Comparison of ENCODE assay signal across 9 cellular contexts in the genomic region with DNA sequence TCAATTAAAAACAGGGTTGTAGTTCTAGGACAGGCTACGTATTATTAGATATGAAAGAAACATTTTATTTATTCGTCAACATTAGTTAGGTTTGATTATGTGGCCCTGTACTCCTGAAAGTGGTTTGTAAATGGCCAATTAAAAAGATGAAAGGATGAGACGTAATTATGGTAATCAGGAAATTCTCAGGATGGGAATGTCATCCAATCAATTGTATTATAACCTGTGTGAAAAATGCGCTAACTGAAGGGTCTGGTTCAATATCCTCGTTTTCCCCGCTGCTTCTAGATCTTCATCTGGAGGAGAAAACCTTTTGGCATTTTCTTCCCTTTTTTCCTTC. TPM values are rescaled to one million over a fixed set of nuclear protein-coding genes. Genes with fewer than 3 reads are reported as not detected.
A peak's percentile ranks its signal among the peaks of the same experiment; 100 is the strongest.
DNase-seq lines count a peak whose midpoint lies in the region; ATAC-seq and TF ChIP-seq lines count a peak whose summit lies in the region.
"Had no signal": no experiment of that assay in that cellular context is flagged by ENCODE, and none has a peak within 500 bp of the region (broad histone marks: within the 10 kb centered on the region; RNA-seq: fewer than 3 reads in every experiment).

No MANE protein-coding gene starts in this region.

- CTCF ChIA-PET in mammary epithelial cell (lab: Charles Lee; ENCODE audit: low non-redundant PET): no interaction called here

- H4K91ac ChIP-seq in neuronal stem cell (ENCODE audit: low read depth, low read length, poor library complexity): no peak overlapping the region

- peaks cover 39% of the 10 kb centered on the region for H3K36me3 ChIP-seq in Karpas-422 (ENCODE audit: insufficient read depth, low read length)
- H3K36me3 ChIP-seq in mammary epithelial cell (ENCODE audit: insufficient read depth, low read length): peaks cover 27% of the 10 kb centered on the region
- peaks cover 15 to 41% of the 10 kb centered on the region in 2 donors for H3K36me3 ChIP-seq in neuronal stem cell (replicated peaks in 1 of 2; ENCODE audit: control insufficient read depth in 2 of 2, insufficient read depth in 2 of 2, low read length in 2 of 2)

- H3K9ac ChIP-seq in Karpas-422 (ENCODE audit: low read length) (no peak overlapping the region; the same call in 1 of the 2 replicates), mammary epithelial cell (ENCODE audit: insufficient read depth, low read length) (no peak overlapping the region), neuronal stem cell (ENCODE audit: low read depth, low read length, poor library complexity) (no peak overlapping the region)

- H3K4me2 ChIP-seq in Karpas-422 (ENCODE audit: low read depth, low read length, poor library complexity, severe bottlenecking) (peak overlapping the region; percentile 79), mammary epithelial cell (ENCODE audit: insufficient read depth, low read depth, low read length) (no peak overlapping the region), neuronal stem cell (ENCODE audit: insufficient read depth, low read length, poor library complexity, severe bottlenecking) (no peak overlapping the region)

- no peak overlapping the region for H3K23ac ChIP-seq in neuronal stem cell (ENCODE audit: low read depth, low read length, poor library complexity)

- no TSS peak for BruUV-seq in mammary epithelial cell (replicated peaks; lab: Mats Ljungman, UMichigan)

- no peak for ATAC-seq in GM18909 (IDR thresholded peaks at IDR 0.05; ENCODE audit: poor library complexity, unreplicated experiment)

- H2BK120ac ChIP-seq in neuronal stem cell (ENCODE audit: low read depth, low read length): no peak overlapping the region

- H3K9me3 ChIP-seq in Karpas-422 (ENCODE audit: low read length) (no peaks in the 10 kb centered on the region), mammary epithelial cell (replicated peaks; ENCODE audit: insufficient read depth, low read length) (no peaks in the 10 kb centered on the region), neuronal stem cell (replicated peaks in 1 of 2; ENCODE audit: control insufficient read depth in 2 of 2, insufficient read depth in 1 of 2, low read depth in 1 of 2, low read length in 2 of 2) (no peaks in the 10 kb centered on the region)
- H3K9me3 ChIP-seq: pancreas had no signal

- no peak overlapping the region for H3K27ac Mint-ChIP-seq in T-helper 2 cell treated with Interferon-gamma antibody and Interleukin-4, amounts not matched to agents 5 μg/mL and 100 μg/mL, for 36 hours
- no peak overlapping the region for H3K27ac Mint-ChIP-seq in chondrocyte (ENCODE audit: unreplicated experiment)

- peaks cover 8% of the 10 kb centered on the region for H3K27me3 Mint-ChIP-seq in T-helper 2 cell treated with Interferon-gamma antibody and Interleukin-4, amounts not matched to agents 5 μg/mL and 100 μg/mL, for 36 hours (ENCODE audit: low read depth)
- H3K27me3 Mint-ChIP-seq in chondrocyte (ENCODE audit: low read depth): no peaks in the 10 kb centered on the region

- H3K79me2 ChIP-seq in Karpas-422 (ENCODE audit: low read length): peaks cover 21% of the 10 kb centered on the region
- H3K79me2 ChIP-seq in mammary epithelial cell (ENCODE audit: insufficient read depth, low read length): peaks cover 38% of the 10 kb centered on the region

- peak overlapping the region; percentile 99 for H3K4me3 ChIP-seq in Karpas-422 (ENCODE audit: low read length)
- no peak overlapping the region for H3K4me3 ChIP-seq in mammary epithelial cell (replicated peaks in 1 of 3; ENCODE audit: insufficient read depth in 1 of 3, low read depth in 2 of 3, low read length in 3 of 3)
- H3K4me3 ChIP-seq in neuronal stem cell (ENCODE audit: low read length in 2 of 2): no peak overlapping the region

- H2BK12ac ChIP-seq in neuronal stem cell (ENCODE audit: low read length): no peak overlapping the region

- H3K4me1 Mint-ChIP-seq in T-helper 2 cell treated with Interferon-gamma antibody and Interleukin-4, amounts not matched to agents 5 μg/mL and 100 μg/mL, for 36 hours (ENCODE audit: low read depth): peaks cover 37% of the 10 kb centered on the region
- peaks cover 40% of the 10 kb centered on the region for H3K4me1 Mint-ChIP-seq in chondrocyte (ENCODE audit: low read depth)

- H3K36me3 Mint-ChIP-seq in T-helper 2 cell treated with Interferon-gamma antibody and Interleukin-4, amounts not matched to agents 5 μg/mL and 100 μg/mL, for 36 hours (ENCODE audit: low read depth): peaks cover 44% of the 10 kb centered on the region
- H3K36me3 Mint-ChIP-seq in chondrocyte (ENCODE audit: low read depth): peaks cover 28% of the 10 kb centered on the region

- H2AK5ac ChIP-seq in neuronal stem cell (ENCODE audit: low read depth, low read length): no peak overlapping the region

- no peak overlapping the region for H3K4ac ChIP-seq in neuronal stem cell (ENCODE audit: low read length)

- no peak overlapping the region for H3K14ac ChIP-seq in neuronal stem cell (ENCODE audit: low read length)

- H3K18ac ChIP-seq in neuronal stem cell (ENCODE audit: low read length): no peak overlapping the region

- no peaks in the 10 kb centered on the region for H3K79me1 ChIP-seq in neuronal stem cell (ENCODE audit: low read depth, low read length)

- no peak overlapping the region for H4K8ac ChIP-seq in neuronal stem cell (ENCODE audit: low read depth, low read length)

- H2AFZ ChIP-seq in Karpas-422 (ENCODE audit: low read length) (peak overlapping the region; percentile 65; the same call in 1 of the 2 replicates), mammary epithelial cell (ENCODE audit: low read depth, low read length) (peak overlapping the region; percentile 57), neuronal stem cell (ENCODE audit: low read length) (peak overlapping the region; percentile 62)

- H2BK15ac ChIP-seq in neuronal stem cell (ENCODE audit: low read length): no peak overlapping the region

- 47% methylated on average over 6 of the region's 6 CpGs for WGBS in mammary epithelial cell (ENCODE audit: low coverage, missing lambda C conversion rate)
- WGBS in neuronal stem cell (ENCODE audit: extremely low coverage in 2 of 2, insufficient read length in 2 of 2, insufficient replicate concordance in 1 of 2), 2 donors: no CpG with 5 or more reads among the region's 6 CpGs

- H4K20me1 ChIP-seq in Karpas-422 (ENCODE audit: insufficient read depth, low read depth, low read length): peaks cover 32% of the 10 kb centered on the region; the same call in 1 of the 2 replicates
- no peaks in the 10 kb centered on the region for H4K20me1 ChIP-seq in mammary epithelial cell (ENCODE audit: insufficient read depth, low read length)

- no peaks in the 10 kb centered on the region for H3K27me3 ChIP-seq in Karpas-422 (ENCODE audit: low read length)
- no peaks in the 10 kb centered on the region for H3K27me3 ChIP-seq in mammary epithelial cell (ENCODE audit: insufficient read depth, low read length)
- peaks cover 0 to 28% (median 0%) of the 10 kb centered on the region in 3 experiments for H3K27me3 ChIP-seq in neuronal stem cell (ENCODE audit: control insufficient read depth in 3 of 3, insufficient read depth in 3 of 3, low read depth in 1 of 3, low read length in 3 of 3)
- H3K27me3 ChIP-seq: pancreas had no signal

- no peak overlapping the region for H3K27ac ChIP-seq in Karpas-422 (ENCODE audit: low read length)
- H3K27ac ChIP-seq in mammary epithelial cell (ENCODE audit: insufficient read depth, low read depth, low read length): no peak overlapping the region
- H3K27ac ChIP-seq in neuronal stem cell (replicated peaks; ENCODE audit: low read length): no peak overlapping the region

- peak overlapping the region; percentile 99 for H3K4me3 Mint-ChIP-seq in T-helper 2 cell treated with Interferon-gamma antibody and Interleukin-4, amounts not matched to agents 5 μg/mL and 100 μg/mL, for 36 hours
- H3K4me3 Mint-ChIP-seq in chondrocyte (ENCODE audit: unreplicated experiment): no peak overlapping the region

- no peaks in the 10 kb centered on the region for H3K9me3 Mint-ChIP-seq in T-helper 2 cell treated with Interferon-gamma antibody and Interleukin-4, amounts not matched to agents 5 μg/mL and 100 μg/mL, for 36 hours
- no peaks in the 10 kb centered on the region for H3K9me3 Mint-ChIP-seq in chondrocyte (ENCODE audit: low read depth)

- intact Hi-C loops in mammary epithelial cell (cut with micrococcal nuclease): no loop called here

- DNase-seq in T-helper 2 cell treated with Interferon-gamma antibody and Interleukin-4, amounts not matched to agents 5 μg/mL and 100 μg/mL, for 36 hours (ENCODE audit: low spot score): no peak
- no peak for DNase-seq in T-helper 2 cell
- no peak for DNase-seq in Karpas-422
- DNase-seq in mammary epithelial cell: no peak
- DNase-seq in neuronal stem cell (ENCODE audit: low spot score): no peak
- no peak for DNase-seq in GM13977 (ENCODE audit: low spot score)
- DNase-seq in chondrocyte (ENCODE audit: low spot score): no peak

- in situ Hi-C loops in mammary epithelial cell (cut with MboI; ENCODE audit: low sequenced_read_pairs in 2 of 2): no loop called here
- in situ Hi-C loops in GM13977 (cut with MboI; ENCODE audit: low pct_unique_long_range_greater_than_20kb, low sequenced_read_pairs, unreplicated experiment): no loop called here

- no peak overlapping the region for H2BK5ac ChIP-seq in neuronal stem cell (ENCODE audit: low read length)

- H3K4me1 ChIP-seq in Karpas-422 (ENCODE audit: low read length): peaks cover 49% of the 10 kb centered on the region
- peaks cover 26% of the 10 kb centered on the region for H3K4me1 ChIP-seq in mammary epithelial cell (ENCODE audit: insufficient read depth, low read length)
- peaks cover 8 to 21% of the 10 kb centered on the region in 2 donors for H3K4me1 ChIP-seq in neuronal stem cell (ENCODE audit: control insufficient read depth in 2 of 2, insufficient read depth in 1 of 2, low read depth in 1 of 2, low read length in 2 of 2)

- TF ChIP-seq CTCF in mammary epithelial cell (conservative IDR thresholded peaks at IDR 0.05 in 1 of 2, IDR thresholded peaks at IDR 0.05 in 1 of 2; ENCODE audit: extremely low read depth in 1 of 2, insufficient read depth in 1 of 2, low read depth in 1 of 2, low read length in 2 of 2): no peak
- TF ChIP-seq CTCF in GM13977 (IDR thresholded peaks at IDR 0.05; ENCODE audit: extremely low read depth, insufficient read depth, missing control alignments): no peak
- no peak for TF ChIP-seq CTCF in chondrocyte (IDR thresholded peaks at IDR 0.05)

- dilution Hi-C loops in mammary epithelial cell (cut with HindIII; ENCODE audit: low sequenced_read_pairs): no loop called here

- no peaks in the 10 kb centered on the region for H3K9me2 ChIP-seq in Karpas-422 (replicated peaks; ENCODE audit: insufficient read depth, low read length)

RNA-seq across cellular contexts. Expression of gene RPL17, which starts 0.4 kb away (rescaled TPM):
- 3,471 and 4,272 TPM in 2 replicates for total RNA-seq in Karpas-422 (2014; rRNA removed; shearing (Covaris generic); ENCODE audit: low replicate concordance)
- total RNA-seq in mammary epithelial cell (1,000 to 10,000 TPM; 1,496 to 1,607 TPM), chondrocyte (996 to 1,053 TPM (median 1,051 TPM) in 3 replicates)
- 3,892 TPM for polyA plus RNA-seq in mammary epithelial cell
- polyA minus RNA-seq in mammary epithelial cell: 979 TPM
- 5,551 TPM for polyA plus RNA-seq in neuronal stem cell (2013, experiment 1 of 2)
- polyA plus RNA-seq in neuronal stem cell (2013, experiment 2 of 2): 5,737 TPM

RNA-seq across cellular contexts. Expression of gene C18orf32, which starts 5.6 kb away (rescaled TPM):
- total RNA-seq in Karpas-422 (2014; rRNA removed; shearing (Covaris generic); ENCODE audit: low replicate concordance): 21.0 and 24.9 TPM in 2 replicates
- total RNA-seq in mammary epithelial cell (10 to 100 TPM; 17.3 to 32.2 TPM), chondrocyte (48.6 to 52.7 TPM (median 48.7 TPM) in 3 replicates)
- polyA plus RNA-seq in mammary epithelial cell: 12.1 TPM
- polyA minus RNA-seq in mammary epithelial cell: 1.7 TPM
- 77.9 TPM for polyA plus RNA-seq in neuronal stem cell (2013, experiment 1 of 2)
- 78.9 TPM for polyA plus RNA-seq in neuronal stem cell (2013, experiment 2 of 2)

RNA-seq across cellular contexts. Expression of gene DYM, which starts 32.2 kb away (rescaled TPM):
- total RNA-seq in Karpas-422 (2014; rRNA removed; shearing (Covaris generic); ENCODE audit: low replicate concordance): 92.4 and 117 TPM in 2 replicates
- total RNA-seq in mammary epithelial cell (10 to 100 TPM; 45.5 to 58.0 TPM), chondrocyte (62.8 to 82.3 TPM (median 75.0 TPM) in 3 replicates)
- polyA plus RNA-seq in mammary epithelial cell: 24.2 TPM
- 130 TPM for polyA minus RNA-seq in mammary epithelial cell
- polyA plus RNA-seq in neuronal stem cell (2013, experiment 1 of 2): 46.2 TPM
- 49.2 TPM for polyA plus RNA-seq in neuronal stem cell (2013, experiment 2 of 2)
